Comparison of ENCODE assay signal across 8 cellular contexts in genomic region chr1:230972855-230973271, GRCh38. TPM values are rescaled to one million over a fixed set of nuclear protein-coding genes. Genes with fewer than 3 reads are reported as not detected.
DNase-seq lines count a peak whose midpoint lies in the region; ATAC-seq and TF ChIP-seq lines count a peak whose summit lies in the region.

No MANE protein-coding gene starts in this region.

- no peaks in the 10 kb centered on the region for H3K9me3 ChIP-seq in Loucy (ENCODE audit: insufficient read depth, low read depth, low read length)

- no peaks in the 10 kb centered on the region for H3K27me3 Mint-ChIP-seq in naive B cell

- peak overlapping the region; percentile 35 for H3K4me2 ChIP-seq in Loucy (ENCODE audit: low read depth, low read length, poor library complexity, severe bottlenecking)

- DNase-seq in Daoy (ENCODE audit: low read depth) = peak; percentile 33
- DNase-seq in activated T-cell treated with anti-CD3 and anti-CD28 coated beads for 1 hour (ENCODE audit: low read depth) = peak; percentile 40
- DNase-seq in naive B cell = peak; percentile 54
- DNase-seq in NCI-H2081 (lab: John Stamatoyannopoulos, UW) = no peak
- DNase-seq in NCI-H345 treated with DMSO at 0.1 percent for 48 hours (lab: John Stamatoyannopoulos, UW; ENCODE audit: unreplicated experiment) = no peak
- no peak for DNase-seq in H4 (ENCODE audit: low spot score)

- ATAC-seq in GM21576 (IDR thresholded peaks at IDR 0.05; ENCODE audit: unreplicated experiment) = peak; percentile 69
- peak; percentile 81 to 82 for ATAC-seq in naive B cell (ENCODE audit: low read depth in 2 of 2)

- peaks cover 0 to 5% of the 10 kb centered on the region in 2 donors for H3K36me3 Mint-ChIP-seq in naive B cell

- H3K4me1 Mint-ChIP-seq in naive B cell = peaks cover 60 to 80% (median 71%) of the 10 kb centered on the region in 3 donors

- H3K9me3 Mint-ChIP-seq in naive B cell = no peaks in the 10 kb centered on the region

- H3K9ac ChIP-seq in Loucy (ENCODE audit: low read depth, low read length, poor library complexity, severe bottlenecking) = no peak overlapping the region

- no peak overlapping the region for H3K4me3 ChIP-seq in Loucy (ENCODE audit: low read length, poor library complexity, severe bottlenecking)

- H4K20me1 ChIP-seq in Loucy (ENCODE audit: insufficient read depth, low read length, poor library complexity, severe bottlenecking) = peaks cover 27% of the 10 kb centered on the region

- H3K27me3 ChIP-seq in Loucy (ENCODE audit: insufficient read depth, low read length, poor library complexity, severe bottlenecking) = no peaks in the 10 kb centered on the region

- no peak overlapping the region for H2AFZ ChIP-seq in Loucy (ENCODE audit: low read length)

- peaks cover 36% of the 10 kb centered on the region for H3K4me1 ChIP-seq in Loucy (ENCODE audit: insufficient read depth, low read length, poor library complexity, severe bottlenecking)

- TF ChIP-seq CTCF in Loucy (conservative IDR thresholded peaks at IDR 0.05; ENCODE audit: low read length) = no peak

- no peaks in the 10 kb centered on the region for H3K36me3 ChIP-seq in Loucy (ENCODE audit: insufficient read depth, low read length)

- peaks cover 7% of the 10 kb centered on the region for H3F3A ChIP-seq in Loucy (ENCODE audit: low read depth)

- H3K4me3 Mint-ChIP-seq in naive B cell = peak overlapping the region; percentile 4 to 75 (median 44)

- H3K27ac Mint-ChIP-seq in naive B cell = peak overlapping the region in 5 of 6 donors; percentile 24 to 84 (median 76)

- H3K9me2 ChIP-seq in Loucy (replicated peaks; ENCODE audit: low read depth, low read length) = no peaks in the 10 kb centered on the region

- peaks cover 8% of the 10 kb centered on the region; the same call in 1 of the 2 replicates for H3K79me2 ChIP-seq in Loucy (ENCODE audit: insufficient read depth, low read length)

RNA-seq across cellular contexts. Expression of gene TTC13, which starts 5.8 kb away (rescaled TPM):
- 19.9 and 22.6 TPM in 2 replicates for total RNA-seq in Daoy (2014; rRNA removed; shearing (Covaris generic))
- polyA plus RNA-seq in naive B cell (ENCODE audit: low read depth in 6 of 6) = 10 to 100 TPM in 3 of 6 donors, 1 to 10 TPM in 3; 3.4 to 14.6 (median 9.9) TPM
- total RNA-seq in H4 (2014; rRNA removed; shearing (Covaris generic)) = 8.3 and 11.3 TPM in 2 replicates

RNA-seq across cellular contexts. Expression of gene ARV1, which starts 6.0 kb away (rescaled TPM):
- total RNA-seq in Daoy (2014; rRNA removed; shearing (Covaris generic)) = 37.6 and 43.3 TPM in 2 replicates
- 10 to 100 TPM; 33.6 to 46.4 (median 38.8) TPM for polyA plus RNA-seq in naive B cell (ENCODE audit: low read depth in 6 of 6)
- 35.0 and 35.8 TPM in 2 replicates for total RNA-seq in H4 (2014; rRNA removed; shearing (Covaris generic))

Comparison
In these comparisons a context has a peak if more than half of its experiments do, and no peak if none do; other contexts are left out.
1. DNase-seq: peak in Daoy (single experiment), activated T-cell treated with anti-CD3 and anti-CD28 coated beads for 1 hour (single experiment) and naive B cell (single experiment); none in NCI-H2081 (0 of 2), NCI-H345 treated with DMSO at 0.1 percent for 48 hours (single experiment) and H4 (single experiment).